19 cellular contexts compared by ENCODE assay signal in the genomic region with DNA sequence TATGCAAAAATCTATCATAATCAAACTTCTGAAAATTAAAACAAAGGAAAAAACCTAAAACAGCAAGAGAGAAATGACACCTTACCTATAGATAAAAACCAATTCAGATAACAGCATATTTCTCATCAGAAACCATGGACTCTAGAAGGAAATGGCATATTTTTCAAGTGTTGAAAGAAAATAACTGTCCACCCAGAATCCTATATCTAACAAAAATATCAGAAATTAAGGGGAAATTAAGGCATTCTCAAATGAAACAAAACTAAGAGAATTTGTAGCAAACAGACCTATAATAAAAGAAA.
"Had no signal": no experiment of that assay in that cellular context is flagged by ENCODE, and none has a peak within 500 bp of the region (broad histone marks: within the 10 kb centered on the region; RNA-seq: fewer than 3 reads in every experiment).

No MANE protein-coding gene starts in this region.

- ATAC-seq: esophagus mucosa, left lobe of liver, upper lobe of right lung had no signal

- H3K4me3 Mint-ChIP-seq: activated CD8-positive, alpha-beta memory T cell treated with anti-CD3 and anti-CD28 coated beads, Interleukin-2, amount 10 ng/mL, durations not matched to agents 7 days and 5 days; activated naive CD4-positive, alpha-beta T cell treated with anti-CD3 and anti-CD28 coated beads, Interleukin-2, amount 10 ng/mL, durations not matched to agents 7 days and 5 days; stimulated activated naive B cell treated with anti-CD40 and anti-IgM and Interleukin-4, amounts not matched to agents 10 μg/mL and 1 μg/mL and 100 μg/mL, for 72 hours had no signal

- DNase-seq: activated CD8-positive, alpha-beta memory T cell treated with anti-CD3 and anti-CD28 coated beads, Interleukin-2, amount 10 ng/mL, durations not matched to agents 7 days and 5 days; activated effector memory CD4-positive, alpha-beta T cell treated with anti-CD3 and anti-CD28 coated beads, Interleukin-2, amount 50 U/mL, for 16 hours; activated naive CD4-positive, alpha-beta T cell treated with anti-CD3 and anti-CD28 coated beads, Interleukin-2, amount 10 ng/mL, durations not matched to agents 7 days and 5 days; activated T-cell treated with anti-CD3 and anti-CD28 coated beads for 4 hours; central memory CD4-positive, alpha-beta T cell; effector memory CD4-positive, alpha-beta T cell; foreskin melanocyte; immature natural killer cell; lower lobe of right lung; naive thymus-derived CD4-positive, alpha-beta T cell; retina; sigmoid colon; stimulated activated CD4-positive, alpha-beta T cell treated with anti-CD3 and anti-CD28 coated beads, Interleukin-15, amount 100 ng/mL, for 24 hours; stimulated activated CD8-positive, alpha-beta memory T cell treated with anti-CD3 and anti-CD28 coated beads, Interleukin-4, amount 100 ng/mL, for 48 hours; stimulated activated naive B cell treated with anti-CD40 and anti-IgM and Interleukin-4, amounts not matched to agents 10 μg/mL and 1 μg/mL and 100 μg/mL, for 72 hours; upper lobe of right lung had no signal

- H3K27ac Mint-ChIP-seq: activated naive CD4-positive, alpha-beta T cell treated with anti-CD3 and anti-CD28 coated beads, Interleukin-2, amount 10 ng/mL, durations not matched to agents 7 days and 5 days; progenitor cell of endocrine pancreas; stimulated activated naive B cell treated with anti-CD40 and anti-IgM and Interleukin-4, amounts not matched to agents 10 μg/mL and 1 μg/mL and 100 μg/mL, for 72 hours had no signal

- H3K27me3 Mint-ChIP-seq: progenitor cell of endocrine pancreas had no signal
